Comparison of ENCODE assay signal across 25 cellular contexts in the genomic region with DNA sequence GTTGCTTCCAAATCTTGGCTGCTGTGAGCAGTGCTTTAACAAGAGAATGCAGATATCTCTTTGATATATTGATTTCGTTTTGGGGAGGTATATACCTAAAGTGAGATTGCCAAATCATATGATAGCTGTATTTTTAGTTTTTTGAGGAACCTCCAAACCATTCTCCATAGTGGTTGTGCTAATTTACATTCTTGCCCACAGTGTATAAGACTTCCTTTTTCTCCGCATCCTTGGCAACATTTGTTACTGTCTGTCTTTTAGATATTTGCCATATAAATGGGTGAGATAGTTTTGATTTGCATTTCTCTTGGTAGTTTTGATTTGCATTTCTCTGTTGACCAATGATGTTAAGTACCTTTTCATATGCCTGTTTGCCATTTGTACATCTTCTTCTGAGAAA. TPM values are rescaled to one million over a fixed set of nuclear protein-coding genes. Genes with fewer than 3 reads are reported as not detected.
"Had no signal": no experiment of that assay in that cellular context is flagged by ENCODE, and none has a peak within 500 bp of the region (broad histone marks: within the 10 kb centered on the region; RNA-seq: fewer than 3 reads in every experiment).

No MANE protein-coding gene starts in this region.

- H3K4me3 ChIP-seq: body of pancreas, cardiac muscle cell, lower lobe of right lung, prostate gland, transverse colon had no signal

- H3K9me3 ChIP-seq: body of pancreas, lower lobe of right lung, prostate gland, transverse colon had no signal

- H3K4me1 ChIP-seq: body of pancreas, lower lobe of right lung, prostate gland, transverse colon had no signal

- H3K27me3 ChIP-seq: body of pancreas, cardiac muscle cell, transverse colon had no signal

- DNase-seq: activated CD4-positive, alpha-beta T cell treated with anti-CD3 and anti-CD28 coated beads, Interleukin-2, amount 10 ng/mL, durations not matched to agents 7 days and 5 days; activated CD8-positive, alpha-beta T cell treated with anti-CD3 and anti-CD28 coated beads, Interleukin-2, amount 10 ng/mL, durations not matched to agents 7 days and 5 days; activated gamma-delta T cell; activated naive CD4-positive, alpha-beta T cell treated with anti-CD3 and anti-CD28 coated beads, Interleukin-2, amount 50 U/mL, for 16 hours; activated naive CD8-positive, alpha-beta T cell treated with anti-CD3 and anti-CD28 coated beads, Interleukin-2, amount 50 U/mL, for 24 hours; body of pancreas; cortex of kidney; kidney; lower lobe of right lung; naive thymus-derived CD8-positive, alpha-beta T cell; stimulated activated CD4-positive, alpha-beta T cell treated with anti-CD3 and anti-CD28 coated beads, Interleukin-2, amount 100 ng/mL, for 48 hours; stimulated activated CD8-positive, alpha-beta memory T cell treated with anti-CD3 and anti-CD28 coated beads, Interleukin-4, amount 100 ng/mL, for 48 hours; stimulated activated naive B cell treated with anti-CD40 and anti-IgM and Interleukin-4, amounts not matched to agents 10 μg/mL and 1 μg/mL and 100 μg/mL, for 72 hours; transverse colon had no signal

- H3K27ac ChIP-seq: body of pancreas, cardiac muscle cell, epithelial cell of prostate, lower lobe of right lung, prostate gland, transverse colon, VCaP had no signal

- H3K36me3 ChIP-seq: cardiac muscle cell, lower lobe of right lung, prostate gland, transverse colon had no signal

- ATAC-seq: activated CD4-positive, CD25-positive, alpha-beta regulatory T cell treated with anti-CD3 and anti-CD28 coated beads, Interleukin-2, amount 50 U/mL, for 24 hours; activated CD8-positive, alpha-beta T cell treated with anti-CD3 and anti-CD28 coated beads, Interleukin-2, amount 10 ng/mL, durations not matched to agents 7 days and 5 days; activated naive CD8-positive, alpha-beta T cell treated with anti-CD3 and anti-CD28 coated beads, Interleukin-2, amount 50 U/mL, for 24 hours; body of pancreas; left lobe of liver; lower lobe of right lung; naive thymus-derived CD8-positive, alpha-beta T cell had no signal

RNA-seq across cellular contexts. Expression of a gene that starts 21.3 kb away (rescaled TPM):
- total RNA-seq: activated CD4-positive, alpha-beta T cell treated with anti-CD3 and anti-CD28 coated beads, Interleukin-2, amount 10 ng/mL, durations not matched to agents 7 days and 5 days; activated CD8-positive, alpha-beta T cell treated with anti-CD3 and anti-CD28 coated beads, Interleukin-2, amount 10 ng/mL, durations not matched to agents 7 days and 5 days; activated T-helper 1 cell treated with anti-CD3 and anti-CD28 coated beads, Interleukin-12 subunit alpha, Interleukin-12 subunit beta, Interleukin-2, Interleukin-4 antibody, amounts not matched to agents 30 ng/mL and 10 ng/mL and 1 ng/mL, durations not matched to agents 14 hours and 24 hours and 36 hours; cardiac muscle cell; cerebellum; fibroblast of villous mesenchyme; glomerular endothelial cell; osteoblast had no signal
- polyA plus RNA-seq: cardiac muscle cell had no signal
